8 cellular contexts compared by ENCODE assay signal in the genomic region with DNA sequence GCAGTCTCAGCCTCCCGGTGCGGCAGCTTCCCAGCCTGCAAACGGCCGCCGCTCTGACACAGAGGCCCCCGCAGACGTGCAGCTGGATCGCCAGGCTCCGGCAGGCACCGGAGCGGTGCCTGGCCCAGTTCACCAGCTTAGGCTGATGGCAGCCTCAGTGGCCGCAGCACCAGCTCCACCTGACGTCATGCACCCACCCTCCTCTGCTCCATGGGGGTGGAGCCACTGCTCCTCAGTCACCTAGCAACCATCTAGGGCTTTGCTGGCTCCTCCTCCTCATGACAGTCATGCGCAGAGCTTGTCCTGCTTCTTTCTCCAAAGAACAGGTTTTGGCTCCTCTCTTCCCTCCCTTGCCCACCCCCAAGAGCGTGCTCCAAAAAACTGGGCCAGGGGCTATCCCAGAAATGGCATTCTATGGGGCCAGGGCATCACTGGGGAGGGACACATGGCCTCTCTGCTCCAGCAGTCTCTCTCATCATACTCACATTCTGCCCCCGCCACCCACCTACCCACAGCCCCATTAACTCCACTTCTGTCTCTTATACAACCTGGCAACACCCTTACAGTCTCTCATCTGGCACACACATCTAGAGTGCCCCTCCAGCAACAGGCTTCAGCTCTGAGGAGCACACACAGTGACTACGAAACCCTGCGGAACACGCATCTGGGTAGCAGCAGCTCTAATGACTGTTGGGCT.
DNase-seq lines count a peak whose midpoint lies in the region; ATAC-seq and TF ChIP-seq lines count a peak whose summit lies in the region.

No MANE protein-coding gene starts in this region.

- H3K4me1 ChIP-seq in stomach smooth muscle (ENCODE audit: control insufficient read depth, insufficient read depth, low read length) = peaks cover 41% of the 10 kb centered on the region

- H3K4me3 ChIP-seq in brain microvascular endothelial cell (ENCODE audit: low read depth, low read length) = peak overlapping the region; percentile 41
- H3K4me3 ChIP-seq in stomach smooth muscle (ENCODE audit: low read length in 2 of 2) = peak overlapping the region; percentile 56 to 74

- in situ Hi-C loops in brain microvascular endothelial cell (cut with HindIII; ENCODE audit: low pct_ligation_motif_present, low sequenced_read_pairs) = no loop called here

- H3K27ac ChIP-seq in brain microvascular endothelial cell (no peak overlapping the region), stomach smooth muscle (ENCODE audit: low read length) (peak overlapping the region; percentile 31)

- no peaks in the 10 kb centered on the region for H3K27me3 ChIP-seq in brain microvascular endothelial cell (replicated peaks)
- H3K27me3 ChIP-seq in stomach smooth muscle (ENCODE audit: control insufficient read depth in 1 of 2, insufficient read depth in 2 of 2, low read length in 2 of 2) = no peaks in the 10 kb centered on the region

- no peaks in the 10 kb centered on the region for H3K9me3 ChIP-seq in stomach smooth muscle (ENCODE audit: control insufficient read depth in 2 of 2, low read length in 2 of 2)

- TF ChIP-seq CTCF in brain microvascular endothelial cell (IDR thresholded peaks at IDR 0.05; ENCODE audit: low read depth, low read length, missing control alignments) = no peak

- peak; percentile 32 for DNase-seq in NCI-H146 (lab: John Stamatoyannopoulos, UW)
- no peak for DNase-seq in NCI-H146 treated with DMSO at 0.1 percent for 48 hours (lab: John Stamatoyannopoulos, UW; ENCODE audit: unreplicated experiment)
- peak; percentile 63 for DNase-seq in brain microvascular endothelial cell
- DNase-seq in inferior parietal cortex (ENCODE audit: extremely low spot score) = peak; percentile 94
- DNase-seq in germinal center (ENCODE audit: low spot score) = no peak
- DNase-seq in COLO829 (ENCODE audit: low spot score) = no peak

- no peak for ATAC-seq in GM18511 (IDR thresholded peaks at IDR 0.05; ENCODE audit: unreplicated experiment)

- H3K36me3 ChIP-seq in brain microvascular endothelial cell (replicated peaks) (peaks cover 42% of the 10 kb centered on the region), stomach smooth muscle (ENCODE audit: control insufficient read depth in 2 of 2, insufficient read depth in 2 of 2, low read length in 2 of 2) (peaks cover 32 to 36% of the 10 kb centered on the region in 2 donors)

- H3K9ac ChIP-seq in stomach smooth muscle (ENCODE audit: low read length in 2 of 2) = peak overlapping the region; percentile 52 to 80

Comparison
In these comparisons a context has a peak if more than half of its experiments do, and no peak if none do; other contexts are left out.
1. DNase-seq: peak in NCI-H146 (single experiment), brain microvascular endothelial cell (single experiment) and inferior parietal cortex (single experiment); none in NCI-H146 treated with DMSO at 0.1 percent for 48 hours (single experiment), germinal center (single experiment) and COLO829 (single experiment).